Comparison of ENCODE assay signal across 26 cellular contexts in genomic region chr5:172823840-172824362, GRCh38.
"Had no signal": no experiment of that assay in that cellular context is flagged by ENCODE, and none has a peak within 500 bp of the region (broad histone marks: within the 10 kb centered on the region; RNA-seq: fewer than 3 reads in every experiment).

No MANE protein-coding gene starts in this region.

- H3K36me3 ChIP-seq: breast epithelium, MG63, Peyer's patch, SJSA1 had no signal

- H3K27me3 ChIP-seq: breast epithelium, MG63, Peyer's patch, SJSA1 had no signal

- H3K27ac ChIP-seq: breast epithelium, KMS-11, Peyer's patch, SJSA1 had no signal

- H3K4me3 Mint-ChIP-seq: activated CD8-positive, alpha-beta T cell treated with anti-CD3 and anti-CD28 coated beads, Interleukin-2, amount 10 ng/mL, durations not matched to agents 7 days and 5 days; activated naive CD4-positive, alpha-beta T cell treated with anti-CD3 and anti-CD28 coated beads, Interleukin-2, amount 50 U/mL, for 24 hours; T-helper 1 cell treated with Interleukin-12 subunit alpha and Interleukin-12 subunit beta and Interleukin-4 antibody, amounts not matched to agents 30 μg/mL and 1 μg/mL, for 36 hours had no signal

- ATAC-seq: activated CD8-positive, alpha-beta T cell treated with anti-CD3 and anti-CD28 coated beads, Interleukin-2, amount 10 ng/mL, durations not matched to agents 7 days and 5 days had no signal

- H3K4me3 ChIP-seq: breast epithelium, MG63, Peyer's patch, SJSA1 had no signal

- DNase-seq: activated CD4-positive, alpha-beta T cell treated with anti-CD3 and anti-CD28 coated beads for 48 hours; activated CD4-positive, alpha-beta T cell treated with anti-CD3 and anti-CD28 coated beads, Interleukin-2, amount 50 U/mL, for 4 hours; activated CD4-positive, CD25-positive, alpha-beta regulatory T cell treated with anti-CD3 and anti-CD28 coated beads, Interleukin-2, amount 50 U/mL, for 72 hours; activated CD8-positive, alpha-beta memory T cell treated with anti-CD3 and anti-CD28 coated beads, Interleukin-2, amount 50 U/mL, for 48 hours; activated CD8-positive, alpha-beta T cell treated with anti-CD3 and anti-CD28 coated beads, Interleukin-2, amount 10 ng/mL, durations not matched to agents 7 days and 5 days; activated effector memory CD4-positive, alpha-beta T cell treated with Interleukin-2 at 50 U/mL for 16 hours; activated naive CD4-positive, alpha-beta T cell; activated T-cell treated with anti-CD3 and anti-CD28 coated beads, Interleukin-2, amount 50 U/mL, for 1 hour; central memory CD4-positive, alpha-beta T cell; MG63; NCI-H1092; NCI-H1417 treated with DMSO at 0.1 percent for 48 hours; NCI-H1694 treated with DMSO at 0.1 percent for 48 hours; NCI-H2029 treated with DMSO at 0.1 percent for 48 hours; NCI-H345; NCI-H510A; NCI-H526 treated with DMSO at 0.1 percent for 48 hours; NCI-H82; OCI-M1; Peyer's patch; SHP77 had no signal

- H3K27ac Mint-ChIP-seq: activated CD8-positive, alpha-beta T cell treated with anti-CD3 and anti-CD28 coated beads, Interleukin-2, amount 10 ng/mL, durations not matched to agents 7 days and 5 days; activated naive CD4-positive, alpha-beta T cell treated with anti-CD3 and anti-CD28 coated beads, Interleukin-2, amount 50 U/mL, for 24 hours; T-helper 1 cell treated with Interleukin-12 subunit alpha and Interleukin-12 subunit beta and Interleukin-4 antibody, amounts not matched to agents 30 μg/mL and 1 μg/mL, for 36 hours had no signal

- H3K27me3 Mint-ChIP-seq: activated naive CD4-positive, alpha-beta T cell treated with anti-CD3 and anti-CD28 coated beads, Interleukin-2, amount 50 U/mL, for 24 hours had no signal

- H3K9ac ChIP-seq: KMS-11 had no signal

- H3K4me1 Mint-ChIP-seq: activated naive CD4-positive, alpha-beta T cell treated with anti-CD3 and anti-CD28 coated beads, Interleukin-2, amount 50 U/mL, for 24 hours had no signal

- H3K4me2 ChIP-seq: KMS-11 had no signal

- H3K4me1 ChIP-seq: breast epithelium, Peyer's patch had no signal
